In the genomic region with DNA sequence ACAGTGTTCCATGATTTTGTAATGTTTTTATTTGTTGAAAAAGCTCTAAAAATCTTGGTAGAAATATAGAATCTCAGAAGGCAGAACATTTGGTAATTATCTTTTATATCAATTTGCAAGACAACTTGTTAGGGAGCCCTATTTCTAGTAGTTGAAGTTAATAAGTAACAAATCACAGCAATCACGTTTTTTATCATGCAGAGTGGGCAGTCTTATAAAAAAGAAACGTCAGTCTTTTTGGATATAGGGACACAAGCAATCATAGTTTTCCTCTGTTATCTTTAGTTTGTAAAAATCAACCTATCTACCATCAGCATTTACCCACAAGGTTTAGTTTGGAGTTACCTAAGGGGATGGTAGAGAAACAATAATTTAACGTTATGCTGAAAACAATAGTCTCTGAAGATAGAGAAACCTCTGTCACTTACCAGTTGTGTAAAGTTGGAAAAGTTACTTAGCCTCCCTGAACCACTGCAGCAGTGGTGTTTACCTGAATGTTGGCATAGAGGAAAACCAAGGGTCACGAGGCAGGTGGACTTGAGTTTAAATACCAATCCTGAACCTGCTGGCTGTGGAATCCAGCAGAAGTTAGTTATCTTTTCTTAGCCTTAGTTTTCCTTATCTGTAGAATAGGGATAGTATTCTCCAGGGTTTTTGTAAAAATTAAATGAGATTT, we compare ENCODE assay signal across 26 cellular contexts.
"Had no signal": no experiment of that assay in that cellular context is flagged by ENCODE, and none has a peak within 500 bp of the region (broad histone marks: within the 10 kb centered on the region; RNA-seq: fewer than 3 reads in every experiment).

No MANE protein-coding gene starts in this region.

- H3K27me3 Mint-ChIP-seq: activated B cell treated with CpG ODN at 0.5 μM for 24 hours; activated CD4-positive, alpha-beta T cell treated with anti-CD3 and anti-CD28 coated beads for 36 hours; activated naive CD8-positive, alpha-beta T cell; stimulated activated memory B cell treated with anti-CD40 and anti-IgM and Interleukin-4, amounts not matched to agents 10 μg/mL and 1 μg/mL and 100 μg/mL, for 72 hours had no signal

- H3K79me2 ChIP-seq: hepatocyte had no signal

- H3K36me3 ChIP-seq: adrenal gland, left ventricle myocardium inferior, stomach, suprapubic skin, tibial nerve had no signal

- H3K27ac Mint-ChIP-seq: activated B cell treated with CpG ODN at 0.5 μM for 24 hours; activated CD4-positive, alpha-beta T cell treated with anti-CD3 and anti-CD28 coated beads for 36 hours; activated naive CD8-positive, alpha-beta T cell; activated T-helper 2 cell treated with anti-CD3 and anti-CD28 coated beads, Interferon-gamma antibody, Interleukin-2, Interleukin-4, amounts not matched to agents 10 μg/mL and 5 μg/mL and 100 μg/mL, durations not matched to agents 14 hours and 24 hours and 36 hours; immature natural killer cell; nephron; stimulated activated memory B cell treated with anti-CD40 and anti-IgM and Interleukin-4, amounts not matched to agents 10 μg/mL and 1 μg/mL and 100 μg/mL, for 72 hours had no signal

- H3K9me3 ChIP-seq: adrenal gland, left ventricle myocardium inferior, stomach, suprapubic skin, tibial nerve had no signal

- H3K4me3 ChIP-seq: adrenal gland, hepatocyte, left ventricle myocardium inferior, stomach, suprapubic skin, tibial nerve had no signal

- H2AFZ ChIP-seq: hepatocyte had no signal

- H3K4me1 Mint-ChIP-seq: stimulated activated memory B cell treated with anti-CD40 and anti-IgM and Interleukin-4, amounts not matched to agents 10 μg/mL and 1 μg/mL and 100 μg/mL, for 72 hours had no signal

- H3K9me3 Mint-ChIP-seq: activated T-helper 2 cell treated with anti-CD3 and anti-CD28 coated beads, Interferon-gamma antibody, Interleukin-2, Interleukin-4, amounts not matched to agents 10 μg/mL and 5 μg/mL and 100 μg/mL, durations not matched to agents 14 hours and 24 hours and 36 hours; immature natural killer cell had no signal

- H3K27me3 ChIP-seq: adrenal gland, hepatocyte, stomach, suprapubic skin, tibial nerve had no signal

- ATAC-seq: activated CD4-positive, alpha-beta T cell treated with anti-CD3 and anti-CD28 coated beads for 36 hours; activated T-cell treated with anti-CD3 and anti-CD28 coated beads, Interleukin-2, amount 50 U/mL, for 4 hours; sciatic nerve; stimulated activated memory B cell treated with anti-CD40 and anti-IgM and Interleukin-4, amounts not matched to agents 10 μg/mL and 1 μg/mL and 100 μg/mL, for 72 hours had no signal

- DNase-seq: activated B cell treated with CpG ODN at 0.5 μM for 24 hours; activated CD4-positive, alpha-beta T cell treated with anti-CD3 and anti-CD28 coated beads for 36 hours; activated CD4-positive, alpha-beta T cell treated with anti-CD3 and anti-CD28 coated beads, Interleukin-2, amount 50 U/mL, for 48 hours; activated CD8-positive, alpha-beta memory T cell treated with anti-CD3 and anti-CD28 coated beads, Interleukin-2, amount 50 U/mL, for 48 hours; activated naive CD4-positive, alpha-beta T cell; activated T-cell treated with anti-CD3 and anti-CD28 coated beads, Interleukin-2, amount 50 U/mL, for 4 hours; adrenal gland; central memory CD4-positive, alpha-beta T cell; dermis blood vessel endothelial cell; effector CD8-positive, alpha-beta T cell; foreskin melanocyte; immature natural killer cell; left ventricle myocardium inferior; mammary epithelial cell; nucleus accumbens; small intestine; stimulated activated CD4-positive, alpha-beta T cell treated with anti-CD3 and anti-CD28 coated beads, Interleukin-2, amount 100 ng/mL, for 24 hours; stomach had no signal

- H3K4me3 Mint-ChIP-seq: activated B cell treated with CpG ODN at 0.5 μM for 24 hours; activated CD4-positive, alpha-beta T cell treated with anti-CD3 and anti-CD28 coated beads for 36 hours; activated naive CD8-positive, alpha-beta T cell; activated T-cell treated with anti-CD3 and anti-CD28 coated beads, Interleukin-2, amount 50 U/mL, for 4 hours; immature natural killer cell; nephron; stimulated activated memory B cell treated with anti-CD40 and anti-IgM and Interleukin-4, amounts not matched to agents 10 μg/mL and 1 μg/mL and 100 μg/mL, for 72 hours had no signal

- H3K4me2 ChIP-seq: hepatocyte had no signal

- H3K27ac ChIP-seq: adrenal gland, hepatocyte, left ventricle myocardium inferior, stomach, suprapubic skin, tibial nerve had no signal
